In genomic region chr4:142901166-142901662, GRCh38 we compare ENCODE assay signal across 20 cellular contexts. TPM values are rescaled to one million over a fixed set of nuclear protein-coding genes. Genes with fewer than 3 reads are reported as not detected.
DNase-seq lines count a peak whose midpoint lies in the region; ATAC-seq and TF ChIP-seq lines count a peak whose summit lies in the region.
"Had no signal": no experiment of that assay in that cellular context is flagged by ENCODE, and none has a peak within 500 bp of the region (broad histone marks: within the 10 kb centered on the region; RNA-seq: fewer than 3 reads in every experiment).

No MANE protein-coding gene starts in this region.

- H3K27me3 Mint-ChIP-seq in activated CD4-positive, alpha-beta T cell treated with anti-CD3 and anti-CD28 coated beads, Interleukin-2, amount 10 ng/mL, durations not matched to agents 7 days and 5 days: peaks cover 5% of the 10 kb centered on the region
- H3K27me3 Mint-ChIP-seq: brain had no signal

- intact Hi-C loops in lower lobe of right lung (cut with DNase I): no loop called here

- no peaks in the 10 kb centered on the region for H3K4me1 ChIP-seq in lower lobe of right lung
- H3K4me1 ChIP-seq: BE2C had no signal

- H3K9me3 Mint-ChIP-seq in activated CD4-positive, alpha-beta T cell treated with anti-CD3 and anti-CD28 coated beads, Interleukin-2, amount 10 ng/mL, durations not matched to agents 7 days and 5 days: no peaks in the 10 kb centered on the region
- H3K9me3 Mint-ChIP-seq: activated CD4-positive, alpha-beta memory T cell treated with anti-CD3 and anti-CD28 coated beads, Interleukin-2, amount 10 ng/mL, durations not matched to agents 7 days and 5 days had no signal

- TF ChIP-seq CTCF in lower lobe of right lung (IDR thresholded peaks at IDR 0.05): no peak

- DNase-seq in COLO668 (lab: John Stamatoyannopoulos, UW; ENCODE audit: unreplicated experiment): peak; percentile 6
- peak; percentile 44 for DNase-seq in HK-2 (ENCODE audit: unreplicated experiment)
- peak; percentile 35 for DNase-seq in astrocyte of the hippocampus (ENCODE audit: low read depth, low spot score)
- peak; percentile 58 for DNase-seq in myocyte (ENCODE audit: low read depth)
- DNase-seq in stimulated activated CD4-positive, alpha-beta T cell treated with anti-CD3 and anti-CD28 coated beads, Interleukin-1b, Interleukin-23, amount 100 ng/mL, for 48 hours: no peak
- no peak for DNase-seq in lower lobe of right lung
- no peak for DNase-seq in activated CD4-positive, alpha-beta T cell treated with anti-CD3 and anti-CD28 coated beads, Interleukin-2, amount 10 ng/mL, durations not matched to agents 7 days and 5 days
- DNase-seq: activated CD4-positive, alpha-beta memory T cell treated with anti-CD3 and anti-CD28 coated beads, Interleukin-2, amount 10 ng/mL, durations not matched to agents 7 days and 5 days; activated naive CD4-positive, alpha-beta T cell treated with anti-CD3 and anti-CD28 coated beads for 36 hours; activated T-cell treated with anti-CD3 and anti-CD28 coated beads, Interleukin-2, amount 50 U/mL, for 1 hour; BE2C; dermis blood vessel endothelial cell; NCI-H1694; nucleus accumbens; right cardiac atrium; SHP77; stimulated activated naive CD8-positive, alpha-beta T cell treated with anti-CD3 and anti-CD28 coated beads, Interleukin-15, amount 100 ng/mL, for 72 hours had no signal

- no peaks in the 10 kb centered on the region for H3K4me1 Mint-ChIP-seq in activated CD4-positive, alpha-beta T cell treated with anti-CD3 and anti-CD28 coated beads, Interleukin-2, amount 10 ng/mL, durations not matched to agents 7 days and 5 days
- H3K4me1 Mint-ChIP-seq: activated CD4-positive, alpha-beta memory T cell treated with anti-CD3 and anti-CD28 coated beads, Interleukin-2, amount 10 ng/mL, durations not matched to agents 7 days and 5 days; brain; stimulated activated naive CD8-positive, alpha-beta T cell treated with anti-CD3 and anti-CD28 coated beads, Interleukin-15, amount 100 ng/mL, for 72 hours had no signal

- no peak overlapping the region for H3K27ac Mint-ChIP-seq in activated CD4-positive, alpha-beta T cell treated with anti-CD3 and anti-CD28 coated beads, Interleukin-2, amount 10 ng/mL, durations not matched to agents 7 days and 5 days
- H3K27ac Mint-ChIP-seq: activated CD4-positive, alpha-beta memory T cell treated with anti-CD3 and anti-CD28 coated beads, Interleukin-2, amount 10 ng/mL, durations not matched to agents 7 days and 5 days; activated naive CD4-positive, alpha-beta T cell treated with anti-CD3 and anti-CD28 coated beads for 36 hours; brain; stimulated activated naive CD8-positive, alpha-beta T cell treated with anti-CD3 and anti-CD28 coated beads, Interleukin-15, amount 100 ng/mL, for 72 hours had no signal

- POLR2A ChIA-PET in activated CD4-positive, alpha-beta T cell treated with anti-CD3 and anti-CD28 coated beads, Interleukin-2, amount 10 ng/mL, durations not matched to agents 7 days and 5 days (lab: Charles Lee): no interaction called here

- no peaks in the 10 kb centered on the region for H3K27me3 ChIP-seq in lower lobe of right lung (ENCODE audit: low read depth)
- H3K27me3 ChIP-seq: BE2C had no signal

- H3K4me3 Mint-ChIP-seq in activated CD4-positive, alpha-beta T cell treated with anti-CD3 and anti-CD28 coated beads, Interleukin-2, amount 10 ng/mL, durations not matched to agents 7 days and 5 days: no peak overlapping the region
- H3K4me3 Mint-ChIP-seq: activated CD4-positive, alpha-beta memory T cell treated with anti-CD3 and anti-CD28 coated beads, Interleukin-2, amount 10 ng/mL, durations not matched to agents 7 days and 5 days; activated naive CD4-positive, alpha-beta T cell treated with anti-CD3 and anti-CD28 coated beads for 36 hours; brain; stimulated activated naive CD8-positive, alpha-beta T cell treated with anti-CD3 and anti-CD28 coated beads, Interleukin-15, amount 100 ng/mL, for 72 hours had no signal

- CTCF ChIA-PET in activated CD4-positive, alpha-beta T cell treated with anti-CD3 and anti-CD28 coated beads, Interleukin-2, amount 10 ng/mL, durations not matched to agents 7 days and 5 days (lab: Charles Lee): no interaction called here

- H3K9me3 ChIP-seq in lower lobe of right lung: no peaks in the 10 kb centered on the region
- H3K9me3 ChIP-seq: BE2C had no signal

- no peak for ATAC-seq in lower lobe of right lung
- ATAC-seq: right cardiac atrium had no signal

- no peak overlapping the region for H3K27ac ChIP-seq in lower lobe of right lung
- H3K27ac ChIP-seq: epithelial cell of prostate, VCaP had no signal

- no peaks in the 10 kb centered on the region for H3K36me3 ChIP-seq in lower lobe of right lung
- H3K36me3 ChIP-seq: BE2C had no signal

- no peaks in the 10 kb centered on the region for H3K36me3 Mint-ChIP-seq in activated CD4-positive, alpha-beta T cell treated with anti-CD3 and anti-CD28 coated beads, Interleukin-2, amount 10 ng/mL, durations not matched to agents 7 days and 5 days (ENCODE audit: low read depth)
- H3K36me3 Mint-ChIP-seq: brain had no signal

- no peak overlapping the region for H3K4me3 ChIP-seq in lower lobe of right lung

RNA-seq across cellular contexts. Expression of gene INPP4B, which starts 55.1 kb away (rescaled TPM):
- total RNA-seq in myocyte (63.9 and 143 TPM in 2 replicates), lower lobe of right lung (12.1 TPM)
- 17.0 TPM for polyA plus RNA-seq in myocyte (2012)
- 10 to 100 TPM; 71.6 to 79.2 TPM for total RNA-seq in activated CD4-positive, alpha-beta T cell treated with anti-CD3 and anti-CD28 coated beads, Interleukin-2, amount 10 ng/mL, durations not matched to agents 7 days and 5 days

Comparison
In these comparisons a context has a peak if more than half of its experiments do, and no peak if none do; other contexts are left out.
1. DNase-seq: peak in COLO668 (single experiment), HK-2 (single experiment), astrocyte of the hippocampus (single experiment) and myocyte (single experiment); none in stimulated activated CD4-positive, alpha-beta T cell treated with anti-CD3 and anti-CD28 coated beads, Interleukin-1b, Interleukin-23, amount 100 ng/mL, for 48 hours (single experiment), lower lobe of right lung (single experiment) and activated CD4-positive, alpha-beta T cell treated with anti-CD3 and anti-CD28 coated beads, Interleukin-2, amount 10 ng/mL, durations not matched to agents 7 days and 5 days (single experiment).